28 cellular contexts compared by ENCODE assay signal in genomic region chr19:4278010-4278409, GRCh38. TPM values are rescaled to one million over a fixed set of nuclear protein-coding genes. Genes with fewer than 3 reads are reported as not detected.
DNase-seq lines count a peak whose midpoint lies in the region; ATAC-seq and TF ChIP-seq lines count a peak whose summit lies in the region.
"Had no signal": no experiment of that assay in that cellular context is flagged by ENCODE, and none has a peak within 500 bp of the region (broad histone marks: within the 10 kb centered on the region; RNA-seq: fewer than 3 reads in every experiment).

No MANE protein-coding gene starts in this region.

- H3K14ac ChIP-seq in H9 (ENCODE audit: insufficient read depth, low read length): no peak overlapping the region

- no peak overlapping the region for H2AK5ac ChIP-seq in H9 (ENCODE audit: insufficient read length, low read length)

- H3K23me2 ChIP-seq in H9 (ENCODE audit: insufficient read length, low read depth, low read length, poor library complexity, severe bottlenecking): peaks cover 16% of the 10 kb centered on the region

- H3K27ac Mint-ChIP-seq in H9 (no peak overlapping the region; a peak in 1 of 7 replicates), glutamatergic neuron (ENCODE audit: unreplicated experiment) (peak overlapping the region; percentile 98)
- no peak overlapping the region for H3K27ac Mint-ChIP-seq in CD8-positive, alpha-beta T cell
- no peak overlapping the region for H3K27ac Mint-ChIP-seq in activated CD4-positive, alpha-beta T cell treated with anti-CD3 and anti-CD28 coated beads for 36 hours
- H3K27ac Mint-ChIP-seq: activated CD8-positive, alpha-beta memory T cell treated with anti-CD3 and anti-CD28 coated beads, Interleukin-2, amount 10 ng/mL, durations not matched to agents 7 days and 5 days; activated naive CD4-positive, alpha-beta T cell treated with anti-CD3 and anti-CD28 coated beads, Interleukin-2, amount 10 ng/mL, durations not matched to agents 7 days and 5 days; activated T-cell treated with anti-CD3 and anti-CD28 coated beads, Interleukin-2, amount 50 U/mL, for 72 hours; IgD-negative memory B cell; T-helper 1 cell treated with Interleukin-12 subunit alpha and Interleukin-12 subunit beta and Interleukin-4 antibody, amounts not matched to agents 30 μg/mL and 1 μg/mL, for 36 hours had no signal

- H3T11ph ChIP-seq in H9 (ENCODE audit: low read length): no peak overlapping the region

- H2BK120ac ChIP-seq in H9 (ENCODE audit: low read depth, low read length, poor library complexity, severe bottlenecking): no peak overlapping the region

- H3K4me3 ChIP-seq in SJCRH30: peak overlapping the region; percentile 84
- H3K4me3 ChIP-seq in osteoblast (ENCODE audit: insufficient read depth, low read length): no peak overlapping the region
- no peak overlapping the region for H3K4me3 ChIP-seq in CD8-positive, alpha-beta T cell (ENCODE audit: low read depth, low read length)
- H3K4me3 ChIP-seq: Peyer's patch, sigmoid colon, SJSA1, upper lobe of left lung had no signal

- no peak overlapping the region for H2BK5ac ChIP-seq in H9 (ENCODE audit: insufficient read length, low read length)

- H3K4me2 ChIP-seq in H9 (ENCODE audit: insufficient read depth, insufficient read length, low read length) (peak overlapping the region; percentile 83), osteoblast (ENCODE audit: insufficient read depth, low read length) (no peak overlapping the region)

- DNase-seq in H9 (no peak), SJCRH30 (no peak), glutamatergic neuron (peak; percentile 52), osteoblast (ENCODE audit: insufficient read length, low spot score, missing footprints) (peak; percentile 68), kidney tubule cell (ENCODE audit: low spot score) (no peak)
- DNase-seq in CD8-positive, alpha-beta T cell: no peak
- no peak for DNase-seq in activated CD4-positive, alpha-beta T cell treated with anti-CD3 and anti-CD28 coated beads for 36 hours
- DNase-seq: activated CD4-positive, alpha-beta T cell treated with anti-CD3 and anti-CD28 coated beads for 48 hours; activated CD8-positive, alpha-beta memory T cell treated with anti-CD3 and anti-CD28 coated beads, Interleukin-2, amount 10 ng/mL, durations not matched to agents 7 days and 5 days; activated naive CD4-positive, alpha-beta T cell treated with anti-CD3 and anti-CD28 coated beads, Interleukin-2, amount 10 ng/mL, durations not matched to agents 7 days and 5 days; activated T-cell treated with anti-CD3 and anti-CD28 coated beads, Interleukin-2, amount 50 U/mL, for 72 hours; amniotic stem cell; CD8-positive, alpha-beta memory T cell; kidney glomerular epithelial cell; MM.1S; NCI-H1436 treated with DMSO at 0.1 percent for 48 hours; NCI-H524 treated with DMSO at 0.1 percent for 48 hours; Peyer's patch; sigmoid colon; upper lobe of left lung had no signal

- H3K9me3 Mint-ChIP-seq in H9: no peaks in the 10 kb centered on the region; a peak in 1 of 5 replicates
- H3K9me3 Mint-ChIP-seq in glutamatergic neuron (ENCODE audit: unreplicated experiment): peaks cover 7% of the 10 kb centered on the region
- no peaks in the 10 kb centered on the region for H3K9me3 Mint-ChIP-seq in CD8-positive, alpha-beta T cell
- no peaks in the 10 kb centered on the region for H3K9me3 Mint-ChIP-seq in activated CD4-positive, alpha-beta T cell treated with anti-CD3 and anti-CD28 coated beads for 36 hours (ENCODE audit: low read depth)
- H3K9me3 Mint-ChIP-seq: activated naive CD4-positive, alpha-beta T cell treated with anti-CD3 and anti-CD28 coated beads, Interleukin-2, amount 10 ng/mL, durations not matched to agents 7 days and 5 days; activated T-cell treated with anti-CD3 and anti-CD28 coated beads, Interleukin-2, amount 50 U/mL, for 72 hours; CD8-positive, alpha-beta memory T cell; IgD-negative memory B cell; T-helper 1 cell treated with Interleukin-12 subunit alpha and Interleukin-12 subunit beta and Interleukin-4 antibody, amounts not matched to agents 30 μg/mL and 1 μg/mL, for 36 hours had no signal

- H2BK12ac ChIP-seq in H9 (ENCODE audit: insufficient read length, low read depth, low read length): no peak overlapping the region

- no CpG with 5 or more reads among the region's 4 CpGs for WGBS in H9 (ENCODE audit: extremely low coverage, insufficient read length, low lambda C conversion rate)

- intact Hi-C loops in CD8-positive, alpha-beta T cell (cut with DNase I, micrococcal nuclease): no loop called here
- intact Hi-C loops in activated CD4-positive, alpha-beta T cell treated with anti-CD3 and anti-CD28 coated beads for 36 hours (cut with DNase I, micrococcal nuclease): no loop called here

- H3K79me1 ChIP-seq in H9 (ENCODE audit: insufficient read depth, low read depth, low read length, poor library complexity, severe bottlenecking): no peaks in the 10 kb centered on the region

- peaks cover 55% of the 10 kb centered on the region for H3K27me3 Mint-ChIP-seq in H9 (ENCODE audit: low read depth)
- H3K27me3 Mint-ChIP-seq in glutamatergic neuron (ENCODE audit: unreplicated experiment): peaks cover 12% of the 10 kb centered on the region
- peaks cover 19% of the 10 kb centered on the region for H3K27me3 Mint-ChIP-seq in CD8-positive, alpha-beta T cell (ENCODE audit: low read depth)
- H3K27me3 Mint-ChIP-seq in activated CD4-positive, alpha-beta T cell treated with anti-CD3 and anti-CD28 coated beads for 36 hours: peaks cover 22% of the 10 kb centered on the region

- H3K4ac ChIP-seq in H9 (ENCODE audit: low read depth, low read length): no peak overlapping the region

- H3K4me1 Mint-ChIP-seq in H9: peaks cover 5 to 15% of the 10 kb centered on the region in 2 experiments
- H3K4me1 Mint-ChIP-seq in glutamatergic neuron (ENCODE audit: low read depth, unreplicated experiment): peaks cover 3% of the 10 kb centered on the region
- peaks cover 6% of the 10 kb centered on the region for H3K4me1 Mint-ChIP-seq in CD8-positive, alpha-beta T cell (ENCODE audit: low read depth)
- peaks cover 2% of the 10 kb centered on the region for H3K4me1 Mint-ChIP-seq in activated CD4-positive, alpha-beta T cell treated with anti-CD3 and anti-CD28 coated beads for 36 hours
- H3K4me1 Mint-ChIP-seq: IgD-negative memory B cell had no signal

- H3K36me3 Mint-ChIP-seq in H9 (ENCODE audit: insufficient read depth in 1 of 3, low read depth in 3 of 3): peaks cover 0 to 1% (median 0%) of the 10 kb centered on the region in 3 experiments; a peak in 1 of 7 replicates
- no peaks in the 10 kb centered on the region for H3K36me3 Mint-ChIP-seq in glutamatergic neuron (ENCODE audit: unreplicated experiment)
- no peaks in the 10 kb centered on the region for H3K36me3 Mint-ChIP-seq in CD8-positive, alpha-beta T cell
- no peaks in the 10 kb centered on the region for H3K36me3 Mint-ChIP-seq in activated CD4-positive, alpha-beta T cell treated with anti-CD3 and anti-CD28 coated beads for 36 hours (ENCODE audit: low read depth)
- H3K36me3 Mint-ChIP-seq: activated CD8-positive, alpha-beta memory T cell treated with anti-CD3 and anti-CD28 coated beads, Interleukin-2, amount 10 ng/mL, durations not matched to agents 7 days and 5 days; activated naive CD4-positive, alpha-beta T cell treated with anti-CD3 and anti-CD28 coated beads, Interleukin-2, amount 10 ng/mL, durations not matched to agents 7 days and 5 days; IgD-negative memory B cell had no signal

- H3K4me1 ChIP-seq in H9 (ENCODE audit: insufficient read depth, low read length) (no peaks in the 10 kb centered on the region; the same call in 1 of the 2 replicates), SJCRH30 (peaks cover 9% of the 10 kb centered on the region), osteoblast (ENCODE audit: insufficient read depth, low read length) (no peaks in the 10 kb centered on the region)
- peaks cover 12% of the 10 kb centered on the region for H3K4me1 ChIP-seq in CD8-positive, alpha-beta T cell (ENCODE audit: insufficient read depth, low read length)
- H3K4me1 ChIP-seq: SJSA1 had no signal

- no peak overlapping the region for H2AFZ ChIP-seq in H9 (ENCODE audit: low read length)
- no peak overlapping the region for H2AFZ ChIP-seq in osteoblast (ENCODE audit: low read length)
- H2AFZ ChIP-seq: parathyroid adenoma had no signal

- H2BK15ac ChIP-seq in H9 (ENCODE audit: low read depth, low read length): no peak overlapping the region

- H3K23ac ChIP-seq in H9 (ENCODE audit: insufficient read length, low read depth, low read length): no peak overlapping the region

- no peak overlapping the region for H3K9ac ChIP-seq in H9 (ENCODE audit: extremely low read depth, insufficient read length, low read length)
- H3K9ac ChIP-seq: parathyroid adenoma had no signal

- H3K36me3 ChIP-seq in SJCRH30 (peaks cover 2% of the 10 kb centered on the region; the same call in 1 of the 2 replicates), osteoblast (ENCODE audit: insufficient read depth, low read length) (no peaks in the 10 kb centered on the region)
- no peaks in the 10 kb centered on the region for H3K36me3 ChIP-seq in CD8-positive, alpha-beta T cell (ENCODE audit: insufficient read depth, low read length)
- H3K36me3 ChIP-seq: Peyer's patch, sigmoid colon, SJSA1, upper lobe of left lung had no signal

- TF ChIP-seq CTCF in H9 (conservative IDR thresholded peaks at IDR 0.05) (no peak), glutamatergic neuron (IDR thresholded peaks at IDR 0.05; ENCODE audit: partially characterized antibody, unreplicated experiment) (no peak), osteoblast (IDR thresholded peaks at IDR 0.05; ENCODE audit: extremely low read depth, low read depth, low read length) (no peak)
- no peak for TF ChIP-seq CTCF in CD8-positive, alpha-beta T cell (IDR thresholded peaks at IDR 0.05)

- H4K20me1 ChIP-seq in H9 (ENCODE audit: control insufficient read depth, insufficient read depth, insufficient read length) (no peaks in the 10 kb centered on the region), osteoblast (ENCODE audit: insufficient read depth, low read length) (no peaks in the 10 kb centered on the region)

- peaks cover 11% of the 10 kb centered on the region; the same call in 1 of the 2 replicates for H3K27me3 ChIP-seq in H9 (ENCODE audit: insufficient read depth, low read length)
- H3K27me3 ChIP-seq in SJCRH30: no peaks in the 10 kb centered on the region
- peaks cover 29% of the 10 kb centered on the region for H3K27me3 ChIP-seq in osteoblast (ENCODE audit: insufficient read depth, low read length)
- H3K27me3 ChIP-seq in CD8-positive, alpha-beta T cell (ENCODE audit: insufficient read depth, low read length): peaks cover 12% of the 10 kb centered on the region

- peak overlapping the region; percentile 69 to 90 for H3K4me3 Mint-ChIP-seq in H9
- peak overlapping the region; percentile 93 for H3K4me3 Mint-ChIP-seq in glutamatergic neuron (ENCODE audit: unreplicated experiment)
- no peak overlapping the region for H3K4me3 Mint-ChIP-seq in CD8-positive, alpha-beta T cell
- H3K4me3 Mint-ChIP-seq in activated CD4-positive, alpha-beta T cell treated with anti-CD3 and anti-CD28 coated beads for 36 hours: no peak overlapping the region
- H3K4me3 Mint-ChIP-seq: activated CD8-positive, alpha-beta memory T cell treated with anti-CD3 and anti-CD28 coated beads, Interleukin-2, amount 10 ng/mL, durations not matched to agents 7 days and 5 days; activated naive CD4-positive, alpha-beta T cell treated with anti-CD3 and anti-CD28 coated beads, Interleukin-2, amount 10 ng/mL, durations not matched to agents 7 days and 5 days had no signal

- POLR2A ChIA-PET in CD8-positive, alpha-beta T cell (lab: Charles Lee): no interaction called here
- POLR2A ChIA-PET in activated CD4-positive, alpha-beta T cell treated with anti-CD3 and anti-CD28 coated beads for 36 hours (lab: Charles Lee): interaction anchor here (0.7 kb wide), 1 partner anchor 41 kb away, joined by 3 read pairs; no protein-coding TSS in a partner anchor

- no peak overlapping the region for H4K91ac ChIP-seq in H9 (ENCODE audit: insufficient read length, low read depth, low read length)

- H4K8ac ChIP-seq in H9 (replicated peaks; ENCODE audit: insufficient read length, low read depth, low read length): no peak overlapping the region

- H3K56ac ChIP-seq in H9 (ENCODE audit: insufficient read length, low read depth, low read length): no peak overlapping the region

- ATAC-seq in CD8-positive, alpha-beta T cell: no peak
- no peak for ATAC-seq in GM18511 (IDR thresholded peaks at IDR 0.05; ENCODE audit: unreplicated experiment)
- no peak for ATAC-seq in activated CD4-positive, alpha-beta T cell treated with anti-CD3 and anti-CD28 coated beads for 36 hours
- ATAC-seq: activated CD8-positive, alpha-beta memory T cell treated with anti-CD3 and anti-CD28 coated beads, Interleukin-2, amount 10 ng/mL, durations not matched to agents 7 days and 5 days had no signal

- H3K79me2 ChIP-seq in H9 (ENCODE audit: insufficient read depth, low read length): no peaks in the 10 kb centered on the region
- no peaks in the 10 kb centered on the region for H3K79me2 ChIP-seq in osteoblast (ENCODE audit: insufficient read depth, low read length)
- H3K79me2 ChIP-seq: parathyroid adenoma had no signal

- no peak overlapping the region for H3K18ac ChIP-seq in H9 (ENCODE audit: insufficient read length, low read depth, low read length)

- no peak overlapping the region for H2BK20ac ChIP-seq in H9 (ENCODE audit: low read depth, low read length, poor library complexity, severe bottlenecking)

- H3K9me3 ChIP-seq in H9 (ENCODE audit: control insufficient read depth, low read depth, low read length) (no peaks in the 10 kb centered on the region), SJCRH30 (replicated peaks) (no peaks in the 10 kb centered on the region), osteoblast (ENCODE audit: low read depth, low read length) (no peaks in the 10 kb centered on the region)
- no peaks in the 10 kb centered on the region for H3K9me3 ChIP-seq in CD8-positive, alpha-beta T cell (ENCODE audit: low read length)
- H3K9me3 ChIP-seq: Peyer's patch, sigmoid colon, SJSA1, upper lobe of left lung had no signal

- H3K27ac ChIP-seq in H9 (ENCODE audit: insufficient read length, low read depth, low read length) (no peak overlapping the region), SJCRH30 (peak overlapping the region; percentile 95), osteoblast (ENCODE audit: low read depth, low read length) (no peak overlapping the region)
- no peak overlapping the region for H3K27ac ChIP-seq in CD8-positive, alpha-beta T cell (ENCODE audit: low read depth, low read length)
- H3K27ac ChIP-seq: coronary artery, parathyroid adenoma, Peyer's patch, sigmoid colon, SJSA1, upper lobe of left lung had no signal

- no peak overlapping the region for H4K5ac ChIP-seq in H9 (ENCODE audit: insufficient read length, low read depth, low read length)

- CTCF ChIA-PET in CD8-positive, alpha-beta T cell (lab: Charles Lee): no interaction called here
- CTCF ChIA-PET in activated CD4-positive, alpha-beta T cell treated with anti-CD3 and anti-CD28 coated beads for 36 hours (lab: Charles Lee): interaction anchor here (1.0 to 2.4 kb wide), 3 partner anchors 9 to 290 kb away, joined by 3 to 8 read pairs (median 5); no protein-coding TSS in a partner anchor

RNA-seq across cellular contexts. Expression of gene SHD, which starts 1.1 kb away (rescaled TPM):
- 2.7 and 4.4 TPM in 2 replicates for total RNA-seq in H9 (2021)
- total RNA-seq in SJCRH30 (2014; rRNA removed; shearing (Covaris generic)): 97.9 and 101 TPM in 2 replicates
- total RNA-seq in glutamatergic neuron (ENCODE audit: unreplicated experiment): 254 TPM
- not detected in 2 replicates for total RNA-seq in osteoblast
- total RNA-seq in CD8-positive, alpha-beta T cell: under 1 TPM in 1 of 2 experiments, not detected in 1; 0.11 TPM
- not detected for total RNA-seq in activated CD4-positive, alpha-beta T cell treated with anti-CD3 and anti-CD28 coated beads for 36 hours
- total RNA-seq: activated CD8-positive, alpha-beta memory T cell treated with anti-CD3 and anti-CD28 coated beads, Interleukin-2, amount 10 ng/mL, durations not matched to agents 7 days and 5 days; activated T-cell treated with anti-CD3 and anti-CD28 coated beads, Interleukin-2, amount 50 U/mL, for 72 hours; bronchial epithelial cell; CD8-positive, alpha-beta memory T cell; lung microvascular endothelial cell; sigmoid colon; SJSA1 had no signal

RNA-seq across cellular contexts. Expression of gene TMIGD2, which starts 24.2 kb away (rescaled TPM):
- total RNA-seq in H9 (2021): 0.26 TPM in 1 of 2 replicates, not detected in the other
- 0.30 and 1.5 TPM in 2 replicates for total RNA-seq in SJCRH30 (2014; rRNA removed; shearing (Covaris generic))
- total RNA-seq in glutamatergic neuron (ENCODE audit: unreplicated experiment): not detected
- total RNA-seq in osteoblast: not detected in 2 replicates
- total RNA-seq in CD8-positive, alpha-beta T cell: 10 to 100 TPM; 18.7 to 19.5 TPM
- total RNA-seq in activated CD4-positive, alpha-beta T cell treated with anti-CD3 and anti-CD28 coated beads for 36 hours: 10 to 100 TPM; 15.8 to 16.1 TPM
- total RNA-seq: bronchial epithelial cell, lung microvascular endothelial cell, sigmoid colon, SJSA1 had no signal

RNA-seq across cellular contexts. Expression of gene FSD1, which starts 26.4 kb away (rescaled TPM):
- total RNA-seq in H9 (2021): 53.6 and 53.9 TPM in 2 replicates
- total RNA-seq in SJCRH30 (2014; rRNA removed; shearing (Covaris generic)): 23.5 and 24.7 TPM in 2 replicates
- 156 TPM for total RNA-seq in glutamatergic neuron (ENCODE audit: unreplicated experiment)
- 0.29 and 1.1 TPM in 2 replicates for total RNA-seq in osteoblast
- 1 to 10 TPM; 3.1 to 4.9 TPM for total RNA-seq in CD8-positive, alpha-beta T cell
- total RNA-seq in activated CD4-positive, alpha-beta T cell treated with anti-CD3 and anti-CD28 coated beads for 36 hours: 10 to 100 TPM; 23.1 to 25.3 TPM

RNA-seq across cellular contexts. Expression of gene YJU2, which starts 31.1 kb away (rescaled TPM):
- total RNA-seq in H9 (2021): 31.0 and 33.6 TPM in 2 replicates
- total RNA-seq in SJCRH30 (2014; rRNA removed; shearing (Covaris generic)): 14.5 and 14.7 TPM in 2 replicates
- 18.7 TPM for total RNA-seq in glutamatergic neuron (ENCODE audit: unreplicated experiment)
- total RNA-seq in osteoblast: 15.3 and 17.0 TPM in 2 replicates
- 10 to 100 TPM; 53.9 to 61.6 TPM for total RNA-seq in CD8-positive, alpha-beta T cell
- 10 to 100 TPM; 29.8 to 34.8 TPM for total RNA-seq in activated CD4-positive, alpha-beta T cell treated with anti-CD3 and anti-CD28 coated beads for 36 hours

RNA-seq across cellular contexts. Expression of gene EBI3, which starts 48.7 kb away (rescaled TPM):
- total RNA-seq in H9 (2021): 1.2 and 1.4 TPM in 2 replicates
- not detected in 2 replicates for total RNA-seq in SJCRH30 (2014; rRNA removed; shearing (Covaris generic))
- not detected for total RNA-seq in glutamatergic neuron (ENCODE audit: unreplicated experiment)
- total RNA-seq in osteoblast: not detected in 2 replicates
- total RNA-seq in CD8-positive, alpha-beta T cell: not detected
- total RNA-seq in activated CD4-positive, alpha-beta T cell treated with anti-CD3 and anti-CD28 coated beads for 36 hours: 10 to 100 TPM; 14.5 to 16.8 TPM
- total RNA-seq: bronchial epithelial cell, SJSA1 had no signal

Comparison
In these comparisons a context has a peak if more than half of its experiments do, and no peak if none do; other contexts are left out.
1. DNase-seq: peak in glutamatergic neuron (single experiment) and osteoblast (single experiment); none in H9 (single experiment), SJCRH30 (0 of 2), CD8-positive, alpha-beta T cell (0 of 7), kidney tubule cell (single experiment) and activated CD4-positive, alpha-beta T cell treated with anti-CD3 and anti-CD28 coated beads for 36 hours (single experiment).
2. H3K4me3 Mint-ChIP-seq: peak in H9 (2 of 2) and glutamatergic neuron (single experiment); none in CD8-positive, alpha-beta T cell (single experiment) and activated CD4-positive, alpha-beta T cell treated with anti-CD3 and anti-CD28 coated beads for 36 hours (single experiment).
3. RNA of gene SHD, which starts 1.1 kb away (total RNA-seq): 254 TPM in glutamatergic neuron (single experiment) and 97.9 to 101 TPM in SJCRH30; 2.7 to 4.4 TPM in H9, 0.11 TPM in CD8-positive, alpha-beta T cell, not detected in osteoblast and not detected in activated CD4-positive, alpha-beta T cell treated with anti-CD3 and anti-CD28 coated beads for 36 hours; every median in the first group is over 10 times any median in the second.